Comparison of ENCODE assay signal across 31 cellular contexts in genomic region chr3:139203752-139204151, GRCh38.
A peak's percentile ranks its signal among the peaks of the same experiment; 100 is the strongest.
DNase-seq lines count a peak whose midpoint lies in the region; TF ChIP-seq lines count a peak whose summit lies in the region.
"Had no signal": no experiment of that assay in that cellular context is flagged by ENCODE, and none has a peak within 500 bp of the region (broad histone marks: within the 10 kb centered on the region; RNA-seq: fewer than 3 reads in every experiment).

No MANE protein-coding gene starts in this region.

- no peak overlapping the region for H2AFZ ChIP-seq in trophoblast cell (ENCODE audit: insufficient read depth, low read length, poor library complexity)

- no peak for TF ChIP-seq EP300 in esophagus muscularis mucosa (IDR thresholded peaks at IDR 0.05)

- no peak overlapping the region for H3K18ac ChIP-seq in trophoblast cell (ENCODE audit: low read length)

- H3K36me3 ChIP-seq in SJCRH30 (no peaks in the 10 kb centered on the region), esophagus muscularis mucosa (no peaks in the 10 kb centered on the region), trophoblast cell (ENCODE audit: control insufficient read depth in 1 of 2, insufficient read depth in 2 of 2, low read length in 2 of 2) (no peaks in the 10 kb centered on the region)
- H3K36me3 ChIP-seq: BE2C; BLaER1; BLaER1 treated with 17β-estradiol and CSF1 and Interleukin-3, amounts not matched to agents 10 nM and 100 nM had no signal

- peak overlapping the region; percentile 49 for H2AK5ac ChIP-seq in trophoblast cell (ENCODE audit: low read length)

- no peak for DNase-seq in SJCRH30
- DNase-seq in esophagus muscularis mucosa (ENCODE audit: extremely low spot score), result peak; percentile 86
- no peak for DNase-seq in trophoblast cell
- DNase-seq in occipital lobe (lab: John Stamatoyannopoulos, UW), result no peak
- DNase-seq in LoVo (ENCODE audit: low spot score), result no peak
- no peak for DNase-seq in dedifferentiated amniotic fluid mesenchymal stem cell (ENCODE audit: extremely low spot score)
- DNase-seq: 8988T; ACHN; AML-193; BE2C; C1 segment of cervical spinal cord; Caco-2; Calu3; CD4-positive, alpha-beta memory T cell; CD4-positive, alpha-beta T cell; CD4-positive, CD25-positive, alpha-beta regulatory T cell; CD8-positive, alpha-beta memory T cell; CD8-positive, alpha-beta T cell; COR-L47; DMS 273 treated with DMSO at 0.1 percent for 48 hours; DMS153; DMS53; DMS79; DMS79 treated with DMSO at 0.1 percent for 48 hours; DND-41; EL had no signal

- H3K9me3 ChIP-seq in SJCRH30 (replicated peaks) (no peaks in the 10 kb centered on the region), esophagus muscularis mucosa (no peaks in the 10 kb centered on the region), trophoblast cell (ENCODE audit: insufficient read depth, low read depth, low read length) (peaks cover 1% of the 10 kb centered on the region)
- H3K9me3 ChIP-seq: A549; BE2C; BLaER1; BLaER1 treated with 17β-estradiol and CSF1 and Interleukin-3, amounts not matched to agents 10 nM and 100 nM; Caco-2 had no signal

- no peak overlapping the region for H4K12ac ChIP-seq in trophoblast cell (ENCODE audit: low read depth, low read length)

- H2BK120ac ChIP-seq in trophoblast cell (ENCODE audit: insufficient read depth, low read length, poor library complexity), result no peak overlapping the region

- H3K27ac ChIP-seq in SJCRH30 (peak overlapping the region; percentile 41; the same call in 1 of the 2 replicates), esophagus muscularis mucosa (replicated peaks in 1 of 4) (no peak overlapping the region), trophoblast cell (ENCODE audit: low read depth, low read length) (no peak overlapping the region)
- H3K27ac ChIP-seq: 22Rv1; A549; BLaER1; BLaER1 treated with 17β-estradiol and CSF1 and Interleukin-3, amounts not matched to agents 10 nM and 100 nM; C4-2B had no signal

- peak overlapping the region; percentile 43 for H2BK12ac ChIP-seq in trophoblast cell (ENCODE audit: low read length)

- H2BK5ac ChIP-seq in trophoblast cell (ENCODE audit: low read depth, low read length, poor library complexity), result no peak overlapping the region

- no peaks in the 10 kb centered on the region for H3K79me2 ChIP-seq in trophoblast cell (ENCODE audit: control insufficient read depth, insufficient read depth, low read length, poor library complexity)

- H3K23ac ChIP-seq in trophoblast cell (ENCODE audit: low read length), result no peak overlapping the region

- no peak overlapping the region for H4K91ac ChIP-seq in trophoblast cell (ENCODE audit: low read depth, low read length)

- no peak for TF ChIP-seq POLR2A in esophagus muscularis mucosa (IDR thresholded peaks at IDR 0.05; ENCODE audit: low read depth)

- TF ChIP-seq CTCF in esophagus muscularis mucosa (IDR thresholded peaks at IDR 0.05), result no peak

- no peak overlapping the region for H3K14ac ChIP-seq in trophoblast cell (ENCODE audit: low read length)

- H4K8ac ChIP-seq in trophoblast cell (ENCODE audit: low read depth, low read length), result no peak overlapping the region

- 95% methylated on average over 2 of the region's 2 CpGs for WGBS in esophagus muscularis mucosa
- WGBS in trophoblast cell (ENCODE audit: extremely low coverage, insufficient coverage, insufficient read length), result no CpG with 5 or more reads among the region's 2 CpGs

- H3K4ac ChIP-seq in trophoblast cell (ENCODE audit: low read depth, low read length), result no peak overlapping the region

- H3K4me3 ChIP-seq in SJCRH30 (no peak overlapping the region), esophagus muscularis mucosa (no peak overlapping the region), trophoblast cell (ENCODE audit: low read depth, low read length) (no peak overlapping the region)
- H3K4me3 ChIP-seq: A549; BLaER1; BLaER1 treated with 17β-estradiol and CSF1 and Interleukin-3, amounts not matched to agents 10 nM and 100 nM had no signal

- intact Hi-C loops in esophagus muscularis mucosa (cut with DNase I), result no loop called here

- H3K4me2 ChIP-seq in trophoblast cell (ENCODE audit: low read length), result no peak overlapping the region
- H3K4me2 ChIP-seq: A549; BLaER1; BLaER1 treated with 17β-estradiol and CSF1 and Interleukin-3, amounts not matched to agents 10 nM and 100 nM had no signal

- peaks cover 2% of the 10 kb centered on the region for H3K79me1 ChIP-seq in trophoblast cell (ENCODE audit: low read length)

- H3K27me3 ChIP-seq in SJCRH30 (no peaks in the 10 kb centered on the region), esophagus muscularis mucosa (no peaks in the 10 kb centered on the region), trophoblast cell (ENCODE audit: insufficient read depth, low read length) (no peaks in the 10 kb centered on the region)
- H3K27me3 ChIP-seq: BE2C; BLaER1; BLaER1 treated with 17β-estradiol and CSF1 and Interleukin-3, amounts not matched to agents 10 nM and 100 nM had no signal

- H3K4me1 ChIP-seq in SJCRH30, result peaks cover 9% of the 10 kb centered on the region; the same call in 1 of the 2 replicates
- H3K4me1 ChIP-seq in esophagus muscularis mucosa, result peaks cover 0 to 10% (median 0%) of the 10 kb centered on the region in 4 donors
- H3K4me1 ChIP-seq in trophoblast cell (ENCODE audit: control insufficient read depth in 1 of 2, insufficient read depth in 2 of 2, low read length in 2 of 2), result peaks cover 6 to 9% of the 10 kb centered on the region in 2 experiments
- H3K4me1 ChIP-seq: A549, BE2C, Caco-2 had no signal

- no peak overlapping the region for H3K9ac ChIP-seq in trophoblast cell (ENCODE audit: low read length)
- H3K9ac ChIP-seq: BLaER1; BLaER1 treated with 17β-estradiol and CSF1 and Interleukin-3, amounts not matched to agents 10 nM and 100 nM had no signal
